In the genomic region with DNA sequence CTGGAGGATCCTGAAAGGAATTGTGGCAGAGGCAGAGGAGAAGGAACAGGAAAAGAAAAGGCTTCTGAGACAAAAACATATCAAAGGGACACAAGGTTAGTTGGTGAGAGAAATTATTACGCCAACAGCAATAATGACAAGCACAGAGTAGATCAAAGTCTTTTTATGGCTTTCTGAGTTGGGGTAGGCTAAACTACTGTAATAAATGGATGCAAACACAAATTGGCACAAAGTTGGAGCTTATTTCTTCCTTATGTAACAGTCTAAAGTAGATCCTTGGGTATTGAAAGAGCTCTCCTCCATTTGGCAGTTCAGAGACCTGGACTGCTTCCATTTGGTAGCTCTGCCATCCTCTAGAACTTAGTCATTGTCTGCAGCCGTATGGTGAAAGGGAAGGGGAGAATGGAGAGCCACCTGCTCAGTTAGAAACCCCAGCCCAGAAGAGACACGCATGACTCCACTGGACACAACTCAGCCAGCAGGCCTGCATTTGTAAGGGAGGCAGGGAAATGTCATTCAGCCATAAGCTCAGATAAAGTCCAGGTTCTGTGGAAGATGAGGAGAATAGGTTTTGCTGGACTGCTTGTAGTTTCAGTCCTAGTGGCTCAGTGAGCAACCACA, we compare ENCODE assay signal across 19 cellular contexts.
"Had no signal": no experiment of that assay in that cellular context is flagged by ENCODE, and none has a peak within 500 bp of the region (broad histone marks: within the 10 kb centered on the region; RNA-seq: fewer than 3 reads in every experiment).

No MANE protein-coding gene starts in this region.

- H3K36me3 ChIP-seq: breast epithelium, esophagus squamous epithelium, heart right ventricle, lower lobe of right lung, upper lobe of left lung had no signal

- H3K4me3 ChIP-seq: breast epithelium, coronary artery, esophagus squamous epithelium, heart right ventricle, lower lobe of right lung, upper lobe of left lung had no signal

- H3K27ac ChIP-seq: breast epithelium, coronary artery, esophagus squamous epithelium, heart right ventricle, lower lobe of right lung, upper lobe of left lung had no signal

- DNase-seq: activated CD4-positive, alpha-beta memory T cell treated with anti-CD3 and anti-CD28 coated beads, Interleukin-2, amount 10 ng/mL, durations not matched to agents 7 days and 5 days; activated CD4-positive, alpha-beta T cell treated with anti-CD3 and anti-CD28 coated beads for 48 hours; activated CD4-positive, CD25-positive, alpha-beta regulatory T cell; activated effector memory CD4-positive, alpha-beta T cell treated with Interleukin-2 at 50 U/mL for 16 hours; activated naive CD4-positive, alpha-beta T cell treated with anti-CD3 and anti-CD28 coated beads for 36 hours; activated naive CD8-positive, alpha-beta T cell treated with anti-CD3 and anti-CD28 coated beads, Interleukin-2, amount 10 ng/mL, durations not matched to agents 7 days and 5 days; activated T-cell treated with anti-CD3 and anti-CD28 coated beads, Interleukin-2, amount 50 U/mL, for 72 hours; amniotic stem cell; esophagus squamous epithelium; heart right ventricle; lower lobe of right lung; retina; stimulated activated CD4-positive, alpha-beta T cell treated with anti-CD3 and anti-CD28 coated beads, Interleukin-4, amount 100 ng/mL, for 24 hours; stimulated activated naive CD4-positive, alpha-beta T cell treated with Interleukin-2 at 50 U/mL for 16 hours; T1000; upper lobe of left lung had no signal

- H3K9me3 ChIP-seq: breast epithelium, esophagus squamous epithelium, heart right ventricle, lower lobe of right lung, upper lobe of left lung had no signal

- H3K27me3 ChIP-seq: breast epithelium, esophagus squamous epithelium, heart right ventricle, upper lobe of left lung had no signal

- ATAC-seq: activated T-cell treated with anti-CD3 and anti-CD28 coated beads, Interleukin-2, amount 50 U/mL, for 72 hours; heart right ventricle; lower lobe of right lung; natural killer cell treated with Interleukin-12 subunit alpha and Interleukin-12 subunit beta and Interleukin-15 and Interleukin-18, amount 100 ng/mL, for 72 hours had no signal

- H3K4me1 ChIP-seq: breast epithelium, lower lobe of right lung, upper lobe of left lung had no signal
